In the genomic region with DNA sequence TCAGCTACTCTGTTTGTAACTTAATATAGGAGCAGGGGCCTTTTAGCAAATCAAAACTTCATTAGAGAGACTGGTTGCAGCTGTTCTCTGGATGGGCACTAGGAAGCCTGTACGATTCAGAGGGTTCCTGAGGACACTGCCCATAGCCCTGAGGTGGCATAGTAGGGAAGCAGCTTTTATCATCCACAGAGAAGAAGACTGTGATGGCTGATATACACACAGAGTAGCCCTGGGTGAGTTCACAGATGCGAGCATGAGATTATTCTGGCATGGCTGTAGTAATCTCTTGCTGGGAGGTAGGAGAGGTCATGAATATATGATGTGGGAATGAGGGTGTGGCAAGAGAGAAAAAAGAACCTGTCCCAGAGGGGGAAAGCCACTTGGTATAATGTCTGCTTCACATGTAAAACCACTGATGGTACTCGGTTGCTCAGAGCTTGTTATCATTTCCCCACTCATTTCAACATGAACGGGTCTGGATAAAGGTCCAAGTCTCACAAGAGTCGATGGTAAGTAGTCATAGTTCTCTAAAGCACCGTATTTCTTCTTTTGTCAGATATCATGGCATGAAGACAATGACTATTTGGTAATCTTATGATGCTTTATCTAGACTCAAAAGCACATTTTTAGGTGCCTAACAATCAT, we compare ENCODE assay signal across 1 cellular context.
A peak's percentile ranks its signal among the peaks of the same experiment; 100 is the strongest.
TF ChIP-seq lines count a peak whose summit lies in the region.

No MANE protein-coding gene starts in this region.

TF ChIP-seq in SK-N-SH, 30 proteins besides CTCF, POLR2A, EP300 and RAD21:
- TF ChIP-seq RCOR1 (IDR thresholded peaks at IDR 0.05; ENCODE audit: low read length) (no peak), RFX5 (IDR thresholded peaks at IDR 0.05; ENCODE audit: low read length) (no peak), MXI1 (IDR thresholded peaks at IDR 0.05; ENCODE audit: low read depth, low read length) (peak; percentile 28; the same call in 1 of the 2 replicates), RXRA (IDR thresholded peaks at IDR 0.05; ENCODE audit: borderline replicate concordance, low read depth) (no peak), GATA2 (CRISPR knock-in tag; IDR thresholded peaks at IDR 0.05) (peak; percentile 59)
- TF ChIP-seq, protein P1, sequence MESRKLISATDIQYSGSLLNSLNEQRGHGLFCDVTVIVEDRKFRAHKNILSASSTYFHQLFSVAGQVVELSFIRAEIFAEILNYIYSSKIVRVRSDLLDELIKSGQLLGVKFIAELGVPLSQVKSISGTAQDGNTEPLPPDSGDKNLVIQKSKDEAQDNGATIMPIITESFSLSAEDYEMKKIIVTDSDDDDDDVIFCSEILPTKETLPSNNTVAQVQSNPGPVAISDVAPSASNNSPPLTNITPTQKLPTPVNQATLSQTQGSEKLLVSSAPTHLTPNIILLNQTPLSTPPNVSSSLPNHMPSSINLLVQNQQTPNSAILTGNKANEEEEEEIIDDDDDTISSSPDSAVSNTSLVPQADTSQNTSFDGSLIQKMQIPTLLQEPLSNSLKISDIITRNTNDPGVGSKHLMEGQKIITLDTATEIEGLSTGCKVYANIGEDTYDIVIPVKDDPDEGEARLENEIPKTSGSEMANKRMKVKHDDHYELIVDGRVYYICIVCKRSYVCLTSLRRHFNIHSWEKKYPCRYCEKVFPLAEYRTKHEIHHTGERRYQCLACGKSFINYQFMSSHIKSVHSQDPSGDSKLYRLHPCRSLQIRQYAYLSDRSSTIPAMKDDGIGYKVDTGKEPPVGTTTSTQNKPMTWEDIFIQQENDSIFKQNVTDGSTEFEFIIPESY (IDR thresholded peaks at IDR 0.05; ENCODE audit: borderline replicate concordance, low read depth), result no peak
- TF ChIP-seq, protein P2, sequence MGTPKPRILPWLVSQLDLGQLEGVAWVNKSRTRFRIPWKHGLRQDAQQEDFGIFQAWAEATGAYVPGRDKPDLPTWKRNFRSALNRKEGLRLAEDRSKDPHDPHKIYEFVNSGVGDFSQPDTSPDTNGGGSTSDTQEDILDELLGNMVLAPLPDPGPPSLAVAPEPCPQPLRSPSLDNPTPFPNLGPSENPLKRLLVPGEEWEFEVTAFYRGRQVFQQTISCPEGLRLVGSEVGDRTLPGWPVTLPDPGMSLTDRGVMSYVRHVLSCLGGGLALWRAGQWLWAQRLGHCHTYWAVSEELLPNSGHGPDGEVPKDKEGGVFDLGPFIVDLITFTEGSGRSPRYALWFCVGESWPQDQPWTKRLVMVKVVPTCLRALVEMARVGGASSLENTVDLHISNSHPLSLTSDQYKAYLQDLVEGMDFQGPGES (IDR thresholded peaks at IDR 0.05; ENCODE audit: low read depth, low read length), result no peak
- TF ChIP-seq, protein P3, sequence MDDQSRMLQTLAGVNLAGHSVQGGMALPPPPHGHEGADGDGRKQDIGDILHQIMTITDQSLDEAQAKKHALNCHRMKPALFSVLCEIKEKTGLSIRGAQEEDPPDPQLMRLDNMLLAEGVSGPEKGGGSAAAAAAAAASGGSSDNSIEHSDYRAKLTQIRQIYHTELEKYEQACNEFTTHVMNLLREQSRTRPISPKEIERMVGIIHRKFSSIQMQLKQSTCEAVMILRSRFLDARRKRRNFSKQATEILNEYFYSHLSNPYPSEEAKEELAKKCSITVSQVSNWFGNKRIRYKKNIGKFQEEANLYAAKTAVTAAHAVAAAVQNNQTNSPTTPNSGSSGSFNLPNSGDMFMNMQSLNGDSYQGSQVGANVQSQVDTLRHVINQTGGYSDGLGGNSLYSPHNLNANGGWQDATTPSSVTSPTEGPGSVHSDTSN (IDR thresholded peaks at IDR 0.05), result no peak
- TF ChIP-seq, protein P4, sequence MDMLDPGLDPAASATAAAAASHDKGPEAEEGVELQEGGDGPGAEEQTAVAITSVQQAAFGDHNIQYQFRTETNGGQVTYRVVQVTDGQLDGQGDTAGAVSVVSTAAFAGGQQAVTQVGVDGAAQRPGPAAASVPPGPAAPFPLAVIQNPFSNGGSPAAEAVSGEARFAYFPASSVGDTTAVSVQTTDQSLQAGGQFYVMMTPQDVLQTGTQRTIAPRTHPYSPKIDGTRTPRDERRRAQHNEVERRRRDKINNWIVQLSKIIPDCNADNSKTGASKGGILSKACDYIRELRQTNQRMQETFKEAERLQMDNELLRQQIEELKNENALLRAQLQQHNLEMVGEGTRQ (IDR thresholded peaks at IDR 0.05; ENCODE audit: borderline replicate concordance, low read depth, low read length), result no peak
